ENCODE assay signal across 8 cellular contexts in genomic region chr6:125957845-125958244, GRCh38. TPM values are rescaled to one million over a fixed set of nuclear protein-coding genes. Genes with fewer than 3 reads are reported as not detected.
DNase-seq lines count a peak whose midpoint lies in the region; ATAC-seq and TF ChIP-seq lines count a peak whose summit lies in the region.

No MANE protein-coding gene starts in this region.

- DNase-seq in GM13977 (ENCODE audit: low spot score) (peak; percentile 37), NCI-H82 treated with DMSO at 0.1 percent for 48 hours (lab: John Stamatoyannopoulos, UW; ENCODE audit: unreplicated experiment) (peak; percentile 16), epidermal melanocyte (ENCODE audit: insufficient read length, low spot score) (peak; percentile 32), CD14-positive monocyte (ENCODE audit: low spot score) (no peak)
- no peak for DNase-seq in activated CD4-positive, alpha-beta T cell treated with anti-CD3 and anti-CD28 coated beads for 48 hours

- no peaks in the 10 kb centered on the region for H3F3A ChIP-seq in neural cell (ENCODE audit: insufficient read depth, low read length, poor library complexity, severe bottlenecking)

- in situ Hi-C loops in GM13977 (cut with MboI; ENCODE audit: low pct_unique_long_range_greater_than_20kb, low sequenced_read_pairs, unreplicated experiment): loop anchor here (25.0 kb wide), 1 partner anchor 646 kb away; the partner anchor contains the start of gene HDDC2

- H3K9me2 ChIP-seq in neural cell (ENCODE audit: insufficient read depth, low read length): no peaks in the 10 kb centered on the region

- peak overlapping the region; percentile 98 for H3K9ac ChIP-seq in neural cell (ENCODE audit: low read length)

- no peak overlapping the region for H3K27ac Mint-ChIP-seq in CD14-positive monocyte

- H4K20me1 ChIP-seq in neural cell (ENCODE audit: insufficient read depth): no peaks in the 10 kb centered on the region

- H3K4me2 ChIP-seq in neural cell (ENCODE audit: low read length): peak overlapping the region; percentile 98

- no peaks in the 10 kb centered on the region for H3K9me3 ChIP-seq in neural cell (ENCODE audit: low read length)

- H3K36me3 Mint-ChIP-seq in CD14-positive monocyte: peaks cover 8 to 19% of the 10 kb centered on the region in 2 donors

- ATAC-seq in HG02642 (IDR thresholded peaks at IDR 0.05; ENCODE audit: poor library complexity, unreplicated experiment) (no peak), HG03159 (IDR thresholded peaks at IDR 0.05; ENCODE audit: unreplicated experiment) (no peak)

- peaks cover 8% of the 10 kb centered on the region for H3K4me1 Mint-ChIP-seq in CD14-positive monocyte

- peak overlapping the region; percentile 97 for H3K27ac ChIP-seq in neural cell (ENCODE audit: low read length)

- H3K79me2 ChIP-seq in neural cell (replicated peaks; ENCODE audit: insufficient read depth, low read length): peaks cover 25% of the 10 kb centered on the region

- no peak for TF ChIP-seq EP300 in neural cell (conservative IDR thresholded peaks at IDR 0.05; ENCODE audit: poor library complexity, severe bottlenecking)

- no peaks in the 10 kb centered on the region for H3K27me3 ChIP-seq in neural cell (ENCODE audit: insufficient read depth, low read depth, low read length)

- intact Hi-C loops in CD14-positive monocyte (cut with micrococcal nuclease): loop anchor here (2.0 to 10.0 kb wide), 4 partner anchors 41 to 177 kb away; no protein-coding TSS in a partner anchor

- peaks cover 0 to 3% (median 0%) of the 10 kb centered on the region in 7 donors for H3K9me3 Mint-ChIP-seq in CD14-positive monocyte

- H3K4me3 Mint-ChIP-seq in CD14-positive monocyte: no peak overlapping the region

- no peaks in the 10 kb centered on the region for H3K36me3 ChIP-seq in neural cell (ENCODE audit: insufficient read depth, low read length)

- H3K27me3 Mint-ChIP-seq in CD14-positive monocyte (ENCODE audit: low read depth in 3 of 3): peaks cover 0 to 2% (median 0%) of the 10 kb centered on the region in 3 donors

- TF ChIP-seq CTCF in GM13977 (IDR thresholded peaks at IDR 0.05; ENCODE audit: extremely low read depth, insufficient read depth, missing control alignments): no peak
- no peak for TF ChIP-seq CTCF in neural cell (IDR thresholded peaks at IDR 0.05; ENCODE audit: poor library complexity, severe bottlenecking)
- TF ChIP-seq CTCF in CD14-positive monocyte (IDR thresholded peaks at IDR 0.05): no peak

- H2AFZ ChIP-seq in neural cell (ENCODE audit: low read depth, low read length): peak overlapping the region; percentile 91

- no peak for TF ChIP-seq RAD21 in neural cell (conservative IDR thresholded peaks at IDR 0.05)

- peak overlapping the region; percentile 95 for H3K4me3 ChIP-seq in neural cell (ENCODE audit: low read length)

TF ChIP-seq in neural cell, 6 proteins besides CTCF, POLR2A, EP300 and RAD21:
- TF ChIP-seq POLR2AphosphoS5 (IDR thresholded peaks at IDR 0.05) (no peak), EZH2 (IDR thresholded peaks at IDR 0.05; ENCODE audit: borderline replicate concordance, insufficient read depth, low read length, poor library complexity, severe bottlenecking) (no peak), MXI1 (conservative IDR thresholded peaks at IDR 0.05; ENCODE audit: poor library complexity, severe bottlenecking) (no peak), SMC3 (conservative IDR thresholded peaks at IDR 0.05; ENCODE audit: poor library complexity) (no peak), TAF1 (IDR thresholded peaks at IDR 0.05; ENCODE audit: low read depth) (no peak), REST (IDR thresholded peaks at IDR 0.05; ENCODE audit: borderline replicate concordance) (no peak)

RNA-seq across cellular contexts. Expression of gene HINT3, which starts 1.3 kb away (rescaled TPM):
- polyA plus RNA-seq in neural cell: 62.4 and 72.2 TPM in 2 replicates
- polyA minus RNA-seq in neural cell: 83.5 and 90.2 TPM in 2 replicates
- 10 to 100 TPM; 12.3 to 18.0 TPM for polyA plus RNA-seq in CD14-positive monocyte

RNA-seq across cellular contexts. Expression of gene TRMT11, which starts 28.5 kb away (rescaled TPM):
- polyA plus RNA-seq in neural cell: 37.6 and 37.9 TPM in 2 replicates
- 52.3 and 59.2 TPM in 2 replicates for polyA minus RNA-seq in neural cell
- 1 to 10 TPM; 2.1 TPM for polyA plus RNA-seq in CD14-positive monocyte

Comparison
In these comparisons a context has a peak if more than half of its experiments do, and no peak if none do; other contexts are left out.
1. DNase-seq: peak in GM13977 (single experiment), NCI-H82 treated with DMSO at 0.1 percent for 48 hours (single experiment) and epidermal melanocyte (single experiment); none in CD14-positive monocyte (single experiment) and activated CD4-positive, alpha-beta T cell treated with anti-CD3 and anti-CD28 coated beads for 48 hours (single experiment).
2. RNA of gene TRMT11, which starts 28.5 kb away (polyA plus RNA-seq): 37.6 to 37.9 TPM in neural cell; 2.1 TPM in CD14-positive monocyte; every median in the first group is over 10 times any median in the second.